ENCODE assay signal across 1 cellular context in the genomic region with DNA sequence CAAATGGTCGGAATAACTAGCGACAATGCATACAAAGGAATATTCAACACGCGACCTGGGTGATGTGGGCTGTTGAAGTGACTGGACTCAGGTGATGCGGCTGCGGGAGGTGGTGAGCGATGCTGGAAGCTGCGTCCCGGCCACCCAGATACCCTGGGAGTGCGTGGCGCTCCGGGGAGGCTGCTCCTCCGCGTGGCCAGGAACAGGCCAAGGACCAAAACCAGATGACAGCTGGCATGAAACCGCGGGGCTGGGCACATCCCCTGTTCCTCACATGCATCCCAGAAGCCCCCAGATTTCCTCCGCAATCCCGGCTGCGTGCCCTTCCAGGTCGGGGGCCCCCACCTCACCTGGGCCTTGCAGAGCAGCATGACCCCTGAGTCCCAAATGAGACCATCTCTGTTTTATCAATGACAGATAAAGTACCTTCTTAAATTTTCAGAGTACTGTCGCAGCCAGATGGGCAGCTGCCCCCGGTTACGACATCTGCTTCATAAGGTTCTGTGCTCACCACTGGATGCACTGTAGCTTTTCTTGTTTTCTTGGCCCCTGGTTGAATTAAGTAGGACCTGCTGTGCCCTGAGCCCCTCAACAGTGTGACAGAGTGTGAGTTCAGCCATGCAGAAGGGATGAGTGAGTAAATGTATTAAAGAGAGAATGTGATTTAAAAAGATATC.
A peak's percentile ranks its signal among the peaks of the same experiment; 100 is the strongest.
TF ChIP-seq lines count a peak whose summit lies in the region.

No MANE protein-coding gene starts in this region.

TF ChIP-seq in K562, 482 proteins besides CTCF, POLR2A, EP300 and RAD21:
- TF ChIP-seq, protein P1, sequence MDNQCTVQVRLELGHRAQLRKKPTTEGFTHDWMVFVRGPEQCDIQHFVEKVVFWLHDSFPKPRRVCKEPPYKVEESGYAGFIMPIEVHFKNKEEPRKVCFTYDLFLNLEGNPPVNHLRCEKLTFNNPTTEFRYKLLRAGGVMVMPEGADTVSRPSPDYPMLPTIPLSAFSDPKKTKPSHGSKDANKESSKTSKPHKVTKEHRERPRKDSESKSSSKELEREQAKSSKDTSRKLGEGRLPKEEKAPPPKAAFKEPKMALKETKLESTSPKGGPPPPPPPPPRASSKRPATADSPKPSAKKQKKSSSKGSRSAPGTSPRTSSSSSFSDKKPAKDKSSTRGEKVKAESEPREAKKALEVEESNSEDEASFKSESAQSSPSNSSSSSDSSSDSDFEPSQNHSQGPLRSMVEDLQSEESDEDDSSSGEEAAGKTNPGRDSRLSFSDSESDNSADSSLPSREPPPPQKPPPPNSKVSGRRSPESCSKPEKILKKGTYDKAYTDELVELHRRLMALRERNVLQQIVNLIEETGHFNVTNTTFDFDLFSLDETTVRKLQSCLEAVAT (IDR thresholded peaks at IDR 0.05) = no peak
- TF ChIP-seq RNF219 (CRISPR knock-in tag; IDR thresholded peaks at IDR 0.05) (no peak), POLR2G (IDR thresholded peaks at IDR 0.05; ENCODE audit: low read depth, low read length) (peak; percentile 27; the same call in 1 of the 2 replicates), ZFP1 (CRISPR knock-in tag; IDR thresholded peaks at IDR 0.05) (no peak)
